9 cellular contexts compared by ENCODE assay signal in the genomic region with DNA sequence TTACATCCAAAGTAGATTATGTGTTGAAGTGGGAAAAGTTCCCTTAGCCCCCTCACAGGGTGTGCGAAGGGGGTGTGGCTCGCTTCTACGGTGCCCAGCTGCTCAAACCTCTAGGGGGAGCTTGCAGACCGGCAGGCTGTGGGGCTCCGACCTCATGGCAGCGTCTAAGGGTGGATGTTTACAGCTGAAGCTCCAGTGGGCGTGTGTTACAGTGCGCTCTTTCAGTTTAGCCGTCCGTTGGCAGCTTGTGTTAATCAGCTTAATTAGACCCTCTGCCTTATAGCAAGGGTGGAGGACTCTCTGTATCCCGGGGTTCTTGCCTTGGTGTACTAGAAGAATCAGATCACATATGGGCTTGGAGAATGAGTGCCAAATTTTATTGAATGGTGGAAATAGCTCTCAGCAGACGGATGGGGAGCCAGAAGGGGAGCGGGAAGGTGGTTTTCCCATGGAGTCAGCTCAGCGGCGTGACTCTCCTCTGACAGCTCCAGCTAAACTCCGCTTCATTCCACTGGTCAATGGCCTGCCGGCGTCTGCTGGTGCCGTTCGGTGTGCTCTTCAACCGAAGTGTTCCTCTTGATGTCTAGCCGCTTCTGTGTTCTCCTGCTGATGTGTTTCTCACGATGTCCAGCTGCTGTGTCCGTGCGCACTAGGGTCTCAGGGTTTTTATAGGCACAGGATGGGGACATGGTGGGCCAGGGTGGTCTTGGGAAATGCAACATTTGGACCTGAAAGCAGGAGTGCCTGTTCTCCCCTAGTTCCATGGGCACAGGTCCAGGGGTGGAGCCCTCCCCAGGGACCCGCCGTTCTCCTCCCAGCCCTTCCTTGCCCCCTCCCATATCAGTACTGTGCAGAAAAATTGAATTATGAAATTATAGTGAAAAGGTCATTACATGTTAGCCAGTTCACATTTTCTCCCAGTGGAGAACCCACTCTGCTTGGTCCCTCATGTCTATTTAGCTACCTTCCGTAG. TPM values are rescaled to one million over a fixed set of nuclear protein-coding genes. Genes with fewer than 3 reads are reported as not detected.
DNase-seq lines count a peak whose midpoint lies in the region; ATAC-seq and TF ChIP-seq lines count a peak whose summit lies in the region.
"Had no signal": no experiment of that assay in that cellular context is flagged by ENCODE, and none has a peak within 500 bp of the region (broad histone marks: within the 10 kb centered on the region; RNA-seq: fewer than 3 reads in every experiment).

No MANE protein-coding gene starts in this region.

- H3K27ac Mint-ChIP-seq in CD4-positive, CD25-positive, alpha-beta regulatory T cell: peak overlapping the region in 1 of 3 donors; percentile 81
- no peak overlapping the region for H3K27ac Mint-ChIP-seq in glutamatergic neuron (ENCODE audit: unreplicated experiment)

- no peak overlapping the region for H3K27ac ChIP-seq in CD4-positive, CD25-positive, alpha-beta regulatory T cell (ENCODE audit: insufficient read depth, low read length, poor library complexity, severe bottlenecking)

- H3K4me1 ChIP-seq in CD4-positive, CD25-positive, alpha-beta regulatory T cell (ENCODE audit: control insufficient read depth, insufficient read depth, low read length, poor library complexity, severe bottlenecking): no peaks in the 10 kb centered on the region

- no peak overlapping the region for H3K4me3 Mint-ChIP-seq in CD4-positive, CD25-positive, alpha-beta regulatory T cell
- H3K4me3 Mint-ChIP-seq in glutamatergic neuron (ENCODE audit: unreplicated experiment): peak overlapping the region; percentile 44

- H3K36me3 ChIP-seq in CD4-positive, CD25-positive, alpha-beta regulatory T cell (ENCODE audit: control insufficient read depth, insufficient read depth, low read length): no peaks in the 10 kb centered on the region

- ATAC-seq in CD4-positive, CD25-positive, alpha-beta regulatory T cell (ENCODE audit: low read depth in 2 of 2): peak; percentile 67 to 73
- ATAC-seq in GM18909 (IDR thresholded peaks at IDR 0.05; ENCODE audit: poor library complexity, unreplicated experiment): peak; percentile 86
- ATAC-seq in HG03103 (IDR thresholded peaks at IDR 0.05; ENCODE audit: low read depth, unreplicated experiment): peak; percentile 67

- no peaks in the 10 kb centered on the region for H3K36me3 Mint-ChIP-seq in CD4-positive, CD25-positive, alpha-beta regulatory T cell
- no peaks in the 10 kb centered on the region for H3K36me3 Mint-ChIP-seq in glutamatergic neuron (ENCODE audit: unreplicated experiment)

- peaks cover 18% of the 10 kb centered on the region for H3K27me3 Mint-ChIP-seq in CD4-positive, CD25-positive, alpha-beta regulatory T cell
- no peaks in the 10 kb centered on the region for H3K27me3 Mint-ChIP-seq in glutamatergic neuron (ENCODE audit: unreplicated experiment)

- no peaks in the 10 kb centered on the region for H3K9me3 ChIP-seq in CD4-positive, CD25-positive, alpha-beta regulatory T cell (ENCODE audit: control insufficient read depth in 2 of 2, low read length in 2 of 2)

- H3K4me3 ChIP-seq in CD4-positive, CD25-positive, alpha-beta regulatory T cell (ENCODE audit: low read depth, low read length): no peak overlapping the region

- peaks cover 7% of the 10 kb centered on the region for H3K27me3 ChIP-seq in CD4-positive, CD25-positive, alpha-beta regulatory T cell (ENCODE audit: control insufficient read depth, insufficient read depth, low read length)

- peak in 1 of 3 donors; percentile 76 for DNase-seq in CD4-positive, CD25-positive, alpha-beta regulatory T cell
- DNase-seq in NCI-H748 (lab: John Stamatoyannopoulos, UW; ENCODE audit: unreplicated experiment) (peak; percentile 85), glutamatergic neuron (peak; percentile 61), retina (peak; percentile 77)
- DNase-seq in activated T-cell treated with anti-CD3 and anti-CD28 coated beads, Interleukin-2, amount 50 U/mL, for 48 hours: peak; percentile 50 to 63
- DNase-seq in effector CD4-positive, alpha-beta T cell: no peak

- H3K4me1 Mint-ChIP-seq in CD4-positive, CD25-positive, alpha-beta regulatory T cell: peaks cover 0 to 7% (median 0%) of the 10 kb centered on the region in 4 donors
- peaks cover 12% of the 10 kb centered on the region for H3K4me1 Mint-ChIP-seq in glutamatergic neuron (ENCODE audit: low read depth, unreplicated experiment)

- peak; percentile 39 for TF ChIP-seq CTCF in glutamatergic neuron (IDR thresholded peaks at IDR 0.05; ENCODE audit: partially characterized antibody, unreplicated experiment)

- peaks cover 0 to 2% (median 0%) of the 10 kb centered on the region in 7 donors for H3K9me3 Mint-ChIP-seq in CD4-positive, CD25-positive, alpha-beta regulatory T cell
- H3K9me3 Mint-ChIP-seq in glutamatergic neuron (ENCODE audit: unreplicated experiment): peaks cover 1% of the 10 kb centered on the region

RNA-seq across cellular contexts. Expression of a gene that starts 28.6 kb away (rescaled TPM):
- not detected for total RNA-seq in CD4-positive, CD25-positive, alpha-beta regulatory T cell
- polyA plus RNA-seq in CD4-positive, CD25-positive, alpha-beta regulatory T cell: not detected
- not detected for total RNA-seq in glutamatergic neuron (ENCODE audit: unreplicated experiment)
- polyA plus RNA-seq: thymus had no signal

RNA-seq across cellular contexts. Expression of a gene that starts 43.1 kb away (rescaled TPM):
- total RNA-seq in CD4-positive, CD25-positive, alpha-beta regulatory T cell: not detected
- not detected for polyA plus RNA-seq in CD4-positive, CD25-positive, alpha-beta regulatory T cell
- not detected for total RNA-seq in glutamatergic neuron (ENCODE audit: unreplicated experiment)
- polyA plus RNA-seq: thymus had no signal

RNA-seq across cellular contexts. Expression of a gene that starts 45.5 kb away (rescaled TPM):
- 6.9 TPM for total RNA-seq in CD4-positive, CD25-positive, alpha-beta regulatory T cell
- 10 to 100 TPM; 16.6 to 24.5 (median 19.0) TPM for polyA plus RNA-seq in CD4-positive, CD25-positive, alpha-beta regulatory T cell
- total RNA-seq in glutamatergic neuron (ENCODE audit: unreplicated experiment): 2.6 TPM

RNA-seq across cellular contexts. Expression of a gene that starts 46.9 kb away (rescaled TPM):
- total RNA-seq in CD4-positive, CD25-positive, alpha-beta regulatory T cell: not detected
- not detected for polyA plus RNA-seq in CD4-positive, CD25-positive, alpha-beta regulatory T cell
- not detected for total RNA-seq in glutamatergic neuron (ENCODE audit: unreplicated experiment)
- polyA plus RNA-seq: thymus had no signal

RNA-seq across cellular contexts. Expression of a gene that starts 56.9 kb away (rescaled TPM):
- total RNA-seq in CD4-positive, CD25-positive, alpha-beta regulatory T cell: not detected
- not detected for polyA plus RNA-seq in CD4-positive, CD25-positive, alpha-beta regulatory T cell
- total RNA-seq in glutamatergic neuron (ENCODE audit: unreplicated experiment): not detected
